Comparison of ENCODE assay signal across 22 cellular contexts in genomic region chr17:43531955-43532354, GRCh38. TPM values are rescaled to one million over a fixed set of nuclear protein-coding genes. Genes with fewer than 3 reads are reported as not detected.
A peak's percentile ranks its signal among the peaks of the same experiment; 100 is the strongest.
DNase-seq lines count a peak whose midpoint lies in the region; ATAC-seq and TF ChIP-seq lines count a peak whose summit lies in the region.
"Had no signal": no experiment of that assay in that cellular context is flagged by ENCODE, and none has a peak within 500 bp of the region (broad histone marks: within the 10 kb centered on the region; RNA-seq: fewer than 3 reads in every experiment).

No MANE protein-coding gene starts in this region.

- H3K9me3 ChIP-seq in RWPE2 (ENCODE audit: severe bottlenecking): no peaks in the 10 kb centered on the region
- H3K9me3 ChIP-seq in uterus: no peaks in the 10 kb centered on the region
- H3K9me3 ChIP-seq: BLaER1 treated with 17β-estradiol and CSF1 and Interleukin-3, amounts not matched to agents 10 nM and 100 nM had no signal

- H3K27ac Mint-ChIP-seq in activated CD8-positive, alpha-beta T cell treated with anti-CD3 and anti-CD28 coated beads for 36 hours: no peak overlapping the region
- H3K27ac Mint-ChIP-seq in activated CD8-positive, alpha-beta T cell treated with anti-CD3 and anti-CD28 coated beads, Interleukin-2, amount 10 ng/mL, durations not matched to agents 7 days and 5 days: no peak overlapping the region
- H3K27ac Mint-ChIP-seq in osteocyte (ENCODE audit: unreplicated experiment): peak overlapping the region; percentile 94
- H3K27ac Mint-ChIP-seq: CD8-positive, alpha-beta memory T cell had no signal

- DNase-seq in activated CD8-positive, alpha-beta T cell treated with anti-CD3 and anti-CD28 coated beads for 36 hours: peak; percentile 13
- no peak for DNase-seq in activated CD8-positive, alpha-beta T cell treated with anti-CD3 and anti-CD28 coated beads, Interleukin-2, amount 10 ng/mL, durations not matched to agents 7 days and 5 days
- no peak for DNase-seq in RWPE2 (ENCODE audit: low spot score)
- DNase-seq in osteocyte (ENCODE audit: extremely low spot score, unreplicated experiment): no peak
- no peak for DNase-seq in uterus
- DNase-seq in effector CD8-positive, alpha-beta T cell (lab: John Stamatoyannopoulos, UW): no peak
- DNase-seq: CD8-positive, alpha-beta memory T cell; DMS79 treated with DMSO at 0.1 percent for 48 hours; GDM1; HFFc6; Karpas-422; MM.1S; NCI-H1092 treated with DMSO at 0.1 percent for 48 hours; NCI-H1694 treated with DMSO at 0.1 percent for 48 hours; NCI-H226; NCI-H524 treated with DMSO at 0.1 percent for 48 hours; Right ventricle myocardium superior had no signal

- H3K27me3 ChIP-seq in RWPE2 (ENCODE audit: insufficient read depth, poor library complexity, severe bottlenecking): no peaks in the 10 kb centered on the region
- H3K27me3 ChIP-seq in uterus: no peaks in the 10 kb centered on the region
- H3K27me3 ChIP-seq: BLaER1 treated with 17β-estradiol and CSF1 and Interleukin-3, amounts not matched to agents 10 nM and 100 nM had no signal

- H3K4me3 Mint-ChIP-seq in activated CD8-positive, alpha-beta T cell treated with anti-CD3 and anti-CD28 coated beads for 36 hours: no peak overlapping the region
- H3K4me3 Mint-ChIP-seq in activated CD8-positive, alpha-beta T cell treated with anti-CD3 and anti-CD28 coated beads, Interleukin-2, amount 10 ng/mL, durations not matched to agents 7 days and 5 days: no peak overlapping the region
- no peak overlapping the region for H3K4me3 Mint-ChIP-seq in osteocyte (ENCODE audit: unreplicated experiment)
- H3K4me3 Mint-ChIP-seq: CD8-positive, alpha-beta memory T cell; HFFc6 had no signal

- H3K4me1 Mint-ChIP-seq in activated CD8-positive, alpha-beta T cell treated with anti-CD3 and anti-CD28 coated beads for 36 hours (ENCODE audit: low read depth): peaks cover 7% of the 10 kb centered on the region
- peaks cover 19% of the 10 kb centered on the region for H3K4me1 Mint-ChIP-seq in activated CD8-positive, alpha-beta T cell treated with anti-CD3 and anti-CD28 coated beads, Interleukin-2, amount 10 ng/mL, durations not matched to agents 7 days and 5 days (ENCODE audit: low read depth)
- H3K4me1 Mint-ChIP-seq in osteocyte (ENCODE audit: unreplicated experiment): peaks cover 55% of the 10 kb centered on the region
- H3K4me1 Mint-ChIP-seq: CD8-positive, alpha-beta memory T cell had no signal

- no peaks in the 10 kb centered on the region for H3K27me3 Mint-ChIP-seq in activated CD8-positive, alpha-beta T cell treated with anti-CD3 and anti-CD28 coated beads for 36 hours
- H3K27me3 Mint-ChIP-seq in activated CD8-positive, alpha-beta T cell treated with anti-CD3 and anti-CD28 coated beads, Interleukin-2, amount 10 ng/mL, durations not matched to agents 7 days and 5 days (ENCODE audit: low read depth): no peaks in the 10 kb centered on the region
- no peaks in the 10 kb centered on the region for H3K27me3 Mint-ChIP-seq in osteocyte (ENCODE audit: unreplicated experiment)
- H3K27me3 Mint-ChIP-seq: CD8-positive, alpha-beta memory T cell had no signal

- no peak for TF ChIP-seq CTCF in activated CD8-positive, alpha-beta T cell treated with anti-CD3 and anti-CD28 coated beads for 36 hours (IDR thresholded peaks at IDR 0.05)
- TF ChIP-seq CTCF in RWPE2 (IDR thresholded peaks at IDR 0.05; ENCODE audit: poor library complexity, severe bottlenecking) (no peak), osteocyte (IDR thresholded peaks at IDR 0.05) (no peak), uterus (IDR thresholded peaks at IDR 0.05) (no peak)

- H3K36me3 ChIP-seq in RWPE2 (ENCODE audit: low read depth): peaks cover 22% of the 10 kb centered on the region
- H3K36me3 ChIP-seq in uterus: no peaks in the 10 kb centered on the region

- no peak for TF ChIP-seq POLR2A in uterus (IDR thresholded peaks at IDR 0.05)

- no peaks in the 10 kb centered on the region for H3K9me3 Mint-ChIP-seq in activated CD8-positive, alpha-beta T cell treated with anti-CD3 and anti-CD28 coated beads for 36 hours
- no peaks in the 10 kb centered on the region for H3K9me3 Mint-ChIP-seq in activated CD8-positive, alpha-beta T cell treated with anti-CD3 and anti-CD28 coated beads, Interleukin-2, amount 10 ng/mL, durations not matched to agents 7 days and 5 days (ENCODE audit: insufficient read depth)
- no peaks in the 10 kb centered on the region for H3K9me3 Mint-ChIP-seq in osteocyte (ENCODE audit: unreplicated experiment)
- H3K9me3 Mint-ChIP-seq: CD8-positive, alpha-beta memory T cell; HFFc6 had no signal

- peak overlapping the region; percentile 67 for H3K27ac ChIP-seq in RWPE2 (ENCODE audit: poor library complexity, severe bottlenecking)
- no peak overlapping the region for H3K27ac ChIP-seq in uterus
- H3K27ac ChIP-seq: SK-N-MC had no signal

- peaks cover 28% of the 10 kb centered on the region for H3K4me1 ChIP-seq in RWPE2 (ENCODE audit: insufficient read depth, poor library complexity, severe bottlenecking)
- peaks cover 0 to 11% of the 10 kb centered on the region in 2 donors for H3K4me1 ChIP-seq in uterus

- POLR2A ChIA-PET in activated CD8-positive, alpha-beta T cell treated with anti-CD3 and anti-CD28 coated beads for 36 hours (lab: Charles Lee): no interaction called here
- POLR2A ChIA-PET in activated CD8-positive, alpha-beta T cell treated with anti-CD3 and anti-CD28 coated beads, Interleukin-2, amount 10 ng/mL, durations not matched to agents 7 days and 5 days (lab: Charles Lee): no interaction called here

- H3K4me3 ChIP-seq in RWPE2 (ENCODE audit: severe bottlenecking): no peak overlapping the region
- no peak overlapping the region for H3K4me3 ChIP-seq in uterus
- H3K4me3 ChIP-seq: BLaER1 treated with 17β-estradiol and CSF1 and Interleukin-3, amounts not matched to agents 10 nM and 100 nM; SK-N-MC had no signal

- CTCF ChIA-PET in activated CD8-positive, alpha-beta T cell treated with anti-CD3 and anti-CD28 coated beads for 36 hours (lab: Charles Lee): no interaction called here
- CTCF ChIA-PET in activated CD8-positive, alpha-beta T cell treated with anti-CD3 and anti-CD28 coated beads, Interleukin-2, amount 10 ng/mL, durations not matched to agents 7 days and 5 days (lab: Charles Lee): interaction anchor here (1.2 kb wide), 1 partner anchor 234 kb away, joined by 3 read pairs; no protein-coding TSS in a partner anchor

- no peaks in the 10 kb centered on the region for H3K36me3 Mint-ChIP-seq in activated CD8-positive, alpha-beta T cell treated with anti-CD3 and anti-CD28 coated beads for 36 hours (ENCODE audit: low read depth)
- H3K36me3 Mint-ChIP-seq in activated CD8-positive, alpha-beta T cell treated with anti-CD3 and anti-CD28 coated beads, Interleukin-2, amount 10 ng/mL, durations not matched to agents 7 days and 5 days (ENCODE audit: low read depth): peaks cover 5% of the 10 kb centered on the region
- H3K36me3 Mint-ChIP-seq in osteocyte (ENCODE audit: unreplicated experiment): peaks cover 6% of the 10 kb centered on the region

- no peak for ATAC-seq in activated CD8-positive, alpha-beta T cell treated with anti-CD3 and anti-CD28 coated beads for 36 hours
- no peak for ATAC-seq in activated CD8-positive, alpha-beta T cell treated with anti-CD3 and anti-CD28 coated beads, Interleukin-2, amount 10 ng/mL, durations not matched to agents 7 days and 5 days
- no peak for ATAC-seq in RWPE2 (ENCODE audit: low read depth)
- ATAC-seq in GM21737 (IDR thresholded peaks at IDR 0.05; ENCODE audit: unreplicated experiment): no peak
- ATAC-seq in GM19395 (IDR thresholded peaks at IDR 0.05; ENCODE audit: unreplicated experiment): no peak
- ATAC-seq: Panc1 had no signal

- intact Hi-C loops in activated CD8-positive, alpha-beta T cell treated with anti-CD3 and anti-CD28 coated beads for 36 hours (cut with micrococcal nuclease): no loop called here
- intact Hi-C loops in uterus (cut with DNase I; ENCODE audit: low total_unique reads): no loop called here

RNA-seq across cellular contexts. Expression of gene ETV4, which starts 14.2 kb away (rescaled TPM):
- 1 to 10 TPM; 5.0 to 5.4 TPM for total RNA-seq in activated CD8-positive, alpha-beta T cell treated with anti-CD3 and anti-CD28 coated beads for 36 hours
- 1 to 10 TPM; 2.7 to 3.9 TPM for total RNA-seq in activated CD8-positive, alpha-beta T cell treated with anti-CD3 and anti-CD28 coated beads, Interleukin-2, amount 10 ng/mL, durations not matched to agents 7 days and 5 days
- total RNA-seq in osteocyte (5.9 and 6.5 TPM in 2 replicates), uterus (1 to 10 TPM in 2 of 4 donors, under 1 TPM in 1, not detected in 1; 0.51 to 2.8 (median 2.1) TPM)

RNA-seq across cellular contexts. Expression of gene DHX8, which starts 48.2 kb away (rescaled TPM):
- 10 to 100 TPM; 43.0 to 45.1 TPM for total RNA-seq in activated CD8-positive, alpha-beta T cell treated with anti-CD3 and anti-CD28 coated beads for 36 hours
- total RNA-seq in activated CD8-positive, alpha-beta T cell treated with anti-CD3 and anti-CD28 coated beads, Interleukin-2, amount 10 ng/mL, durations not matched to agents 7 days and 5 days: 10 to 100 TPM; 52.7 to 56.4 TPM
- total RNA-seq in osteocyte (68.5 and 70.7 TPM in 2 replicates), uterus (10 to 100 TPM in 3 of 4 donors, 1 to 10 TPM in 1; 8.5 to 54.6 (median 32.0) TPM)
